14 cellular contexts compared by ENCODE assay signal in genomic region chr2:10161961-10162441, GRCh38. TPM values are rescaled to one million over a fixed set of nuclear protein-coding genes. Genes with fewer than 3 reads are reported as not detected.
DNase-seq lines count a peak whose midpoint lies in the region; ATAC-seq and TF ChIP-seq lines count a peak whose summit lies in the region.
"Had no signal": no experiment of that assay in that cellular context is flagged by ENCODE, and none has a peak within 500 bp of the region (broad histone marks: within the 10 kb centered on the region; RNA-seq: fewer than 3 reads in every experiment).

No MANE protein-coding gene starts in this region.

- intact Hi-C loops in dorsolateral prefrontal cortex (cut with DNase I): no loop called here

- H3K27me3 Mint-ChIP-seq in activated naive CD8-positive, alpha-beta T cell treated with anti-CD3 and anti-CD28 coated beads, Interleukin-2, amount 10 ng/mL, durations not matched to agents 7 days and 5 days: no peaks in the 10 kb centered on the region
- H3K27me3 Mint-ChIP-seq in activated naive CD8-positive, alpha-beta T cell treated with anti-CD3 and anti-CD28 coated beads, Interleukin-2, amount 50 U/mL, for 24 hours: no peaks in the 10 kb centered on the region

- no peak for TF ChIP-seq CTCF in dorsolateral prefrontal cortex (IDR thresholded peaks at IDR 0.05 in 54 of 56, conservative IDR thresholded peaks at IDR 0.05 in 2 of 56; ENCODE audit: low read depth in 1 of 56, partially characterized antibody in 56 of 56)
- no peak for TF ChIP-seq CTCF in tibial nerve (IDR thresholded peaks at IDR 0.05)

- H3K4me1 Mint-ChIP-seq in activated naive CD8-positive, alpha-beta T cell treated with anti-CD3 and anti-CD28 coated beads, Interleukin-2, amount 10 ng/mL, durations not matched to agents 7 days and 5 days: peaks cover 15% of the 10 kb centered on the region
- H3K4me1 Mint-ChIP-seq in activated naive CD8-positive, alpha-beta T cell treated with anti-CD3 and anti-CD28 coated beads, Interleukin-2, amount 50 U/mL, for 24 hours: peaks cover 5% of the 10 kb centered on the region

- no peaks in the 10 kb centered on the region for H3K27me3 ChIP-seq in dorsolateral prefrontal cortex
- no peaks in the 10 kb centered on the region for H3K27me3 ChIP-seq in tibial nerve
- H3K27me3 ChIP-seq: right lobe of liver had no signal

- TF ChIP-seq EP300 in tibial nerve (IDR thresholded peaks at IDR 0.05): no peak

- H3K9me3 Mint-ChIP-seq in activated naive CD8-positive, alpha-beta T cell treated with anti-CD3 and anti-CD28 coated beads, Interleukin-2, amount 10 ng/mL, durations not matched to agents 7 days and 5 days: no peaks in the 10 kb centered on the region
- no peaks in the 10 kb centered on the region for H3K9me3 Mint-ChIP-seq in activated naive CD8-positive, alpha-beta T cell treated with anti-CD3 and anti-CD28 coated beads, Interleukin-2, amount 50 U/mL, for 24 hours

- WGBS in tibial nerve, 2 donors: 49 to 62% methylated on average over 22 of the region's 22 CpGs

- no peak overlapping the region for H3K27ac Mint-ChIP-seq in activated naive CD8-positive, alpha-beta T cell treated with anti-CD3 and anti-CD28 coated beads, Interleukin-2, amount 10 ng/mL, durations not matched to agents 7 days and 5 days
- H3K27ac Mint-ChIP-seq in activated naive CD8-positive, alpha-beta T cell treated with anti-CD3 and anti-CD28 coated beads, Interleukin-2, amount 50 U/mL, for 24 hours: no peak overlapping the region

- TF ChIP-seq POLR2A in tibial nerve (IDR thresholded peaks at IDR 0.05): no peak

- H3K36me3 Mint-ChIP-seq in activated naive CD8-positive, alpha-beta T cell treated with anti-CD3 and anti-CD28 coated beads, Interleukin-2, amount 10 ng/mL, durations not matched to agents 7 days and 5 days: peaks cover 6% of the 10 kb centered on the region
- H3K36me3 Mint-ChIP-seq in activated naive CD8-positive, alpha-beta T cell treated with anti-CD3 and anti-CD28 coated beads, Interleukin-2, amount 50 U/mL, for 24 hours (ENCODE audit: low read depth): peaks cover 5% of the 10 kb centered on the region

- H3K9me3 ChIP-seq in tibial nerve: no peaks in the 10 kb centered on the region
- H3K9me3 ChIP-seq: HAP-1, right lobe of liver had no signal

- no peak for ATAC-seq in activated naive CD8-positive, alpha-beta T cell treated with anti-CD3 and anti-CD28 coated beads, Interleukin-2, amount 10 ng/mL, durations not matched to agents 7 days and 5 days (ENCODE audit: low read depth)
- ATAC-seq in activated naive CD8-positive, alpha-beta T cell treated with anti-CD3 and anti-CD28 coated beads, Interleukin-2, amount 50 U/mL, for 24 hours: no peak
- no peak for ATAC-seq in HG02981 (IDR thresholded peaks at IDR 0.05; ENCODE audit: unreplicated experiment)
- ATAC-seq: right lobe of liver had no signal

- peaks cover 0 to 13% (median 1%) of the 10 kb centered on the region in 4 donors for H3K4me1 ChIP-seq in tibial nerve
- H3K4me1 ChIP-seq: HAP-1, right lobe of liver had no signal

- H3K27ac ChIP-seq in dorsolateral prefrontal cortex (peak overlapping the region in 23 of 59 donors; percentile 7 to 77 (median 57)), tibial nerve (no peak overlapping the region)
- H3K27ac ChIP-seq: right lobe of liver had no signal

- POLR2A ChIA-PET in activated naive CD8-positive, alpha-beta T cell treated with anti-CD3 and anti-CD28 coated beads, Interleukin-2, amount 10 ng/mL, durations not matched to agents 7 days and 5 days (lab: Charles Lee): no interaction called here

- H3K4me3 ChIP-seq in dorsolateral prefrontal cortex (no peak overlapping the region), tibial nerve (no peak overlapping the region)
- H3K4me3 ChIP-seq: HAP-1, right lobe of liver had no signal

- H3K36me3 ChIP-seq in tibial nerve: no peaks in the 10 kb centered on the region
- H3K36me3 ChIP-seq: right lobe of liver had no signal

- no peak overlapping the region for H3K4me3 Mint-ChIP-seq in activated naive CD8-positive, alpha-beta T cell treated with anti-CD3 and anti-CD28 coated beads, Interleukin-2, amount 10 ng/mL, durations not matched to agents 7 days and 5 days
- no peak overlapping the region for H3K4me3 Mint-ChIP-seq in activated naive CD8-positive, alpha-beta T cell treated with anti-CD3 and anti-CD28 coated beads, Interleukin-2, amount 50 U/mL, for 24 hours

- peak; percentile 18 for DNase-seq in activated naive CD8-positive, alpha-beta T cell treated with anti-CD3 and anti-CD28 coated beads, Interleukin-2, amount 10 ng/mL, durations not matched to agents 7 days and 5 days
- no peak for DNase-seq in activated naive CD8-positive, alpha-beta T cell treated with anti-CD3 and anti-CD28 coated beads, Interleukin-2, amount 50 U/mL, for 24 hours
- DNase-seq in NCI-H446 (lab: John Stamatoyannopoulos, UW) (peak; percentile 19 to 62), dorsolateral prefrontal cortex (peak in 6 of 10 donors; percentile 53 to 74 (median 60)), stromal cell of bone marrow (ENCODE audit: low read depth) (peak; percentile 25), tibial nerve (ENCODE audit: low spot score in 2 of 2) (no peak)
- no peak for DNase-seq in stimulated activated CD4-positive, alpha-beta T cell treated with anti-CD3 and anti-CD28 coated beads, Interleukin-2, amount 100 ng/mL, for 48 hours
- DNase-seq: activated effector memory CD4-positive, alpha-beta T cell treated with anti-CD3 and anti-CD28 coated beads, Interleukin-2, amount 50 U/mL, for 16 hours; hippocampal formation; MM.1S; stimulated activated CD8-positive, alpha-beta memory T cell treated with anti-CD3 and anti-CD28 coated beads, Interleukin-4, amount 100 ng/mL, for 48 hours had no signal

RNA-seq across cellular contexts. Expression of gene RRM2, which starts 39.5 kb away (rescaled TPM):
- total RNA-seq in activated naive CD8-positive, alpha-beta T cell treated with anti-CD3 and anti-CD28 coated beads, Interleukin-2, amount 10 ng/mL, durations not matched to agents 7 days and 5 days: 100 to 1,000 TPM; 320 to 355 TPM
- total RNA-seq in dorsolateral prefrontal cortex (1 to 10 TPM in 19 of 120 experiments, under 1 TPM in 26, not detected in 75; 0.11 to 3.3 (median 0.83) TPM), tibial nerve (under 1 TPM in 2 of 4 donors, not detected in 2; 0.59 to 0.60 TPM)

Comparison
In these comparisons a context has a peak if more than half of its experiments do, and no peak if none do; other contexts are left out.
1. DNase-seq: peak in activated naive CD8-positive, alpha-beta T cell treated with anti-CD3 and anti-CD28 coated beads, Interleukin-2, amount 10 ng/mL, durations not matched to agents 7 days and 5 days (single experiment), NCI-H446 (2 of 2), dorsolateral prefrontal cortex (6 of 10) and stromal cell of bone marrow (single experiment); none in activated naive CD8-positive, alpha-beta T cell treated with anti-CD3 and anti-CD28 coated beads, Interleukin-2, amount 50 U/mL, for 24 hours (single experiment), tibial nerve (0 of 2) and stimulated activated CD4-positive, alpha-beta T cell treated with anti-CD3 and anti-CD28 coated beads, Interleukin-2, amount 100 ng/mL, for 48 hours (0 of 2).
2. RNA of gene RRM2, which starts 39.5 kb away (total RNA-seq): 320 to 355 TPM in activated naive CD8-positive, alpha-beta T cell treated with anti-CD3 and anti-CD28 coated beads, Interleukin-2, amount 10 ng/mL, durations not matched to agents 7 days and 5 days; 0.59 to 0.60 TPM in tibial nerve and 0.11 to 3.3 TPM in dorsolateral prefrontal cortex; every median in the first group is over 10 times any median in the second.